In genomic region chr19:44954649-44955499, GRCh38 we compare ENCODE assay signal across 8 cellular contexts. TPM values are rescaled to one million over a fixed set of nuclear protein-coding genes. Genes with fewer than 3 reads are reported as not detected.
DNase-seq lines count a peak whose midpoint lies in the region; ATAC-seq and TF ChIP-seq lines count a peak whose summit lies in the region.

A gene with protein sequence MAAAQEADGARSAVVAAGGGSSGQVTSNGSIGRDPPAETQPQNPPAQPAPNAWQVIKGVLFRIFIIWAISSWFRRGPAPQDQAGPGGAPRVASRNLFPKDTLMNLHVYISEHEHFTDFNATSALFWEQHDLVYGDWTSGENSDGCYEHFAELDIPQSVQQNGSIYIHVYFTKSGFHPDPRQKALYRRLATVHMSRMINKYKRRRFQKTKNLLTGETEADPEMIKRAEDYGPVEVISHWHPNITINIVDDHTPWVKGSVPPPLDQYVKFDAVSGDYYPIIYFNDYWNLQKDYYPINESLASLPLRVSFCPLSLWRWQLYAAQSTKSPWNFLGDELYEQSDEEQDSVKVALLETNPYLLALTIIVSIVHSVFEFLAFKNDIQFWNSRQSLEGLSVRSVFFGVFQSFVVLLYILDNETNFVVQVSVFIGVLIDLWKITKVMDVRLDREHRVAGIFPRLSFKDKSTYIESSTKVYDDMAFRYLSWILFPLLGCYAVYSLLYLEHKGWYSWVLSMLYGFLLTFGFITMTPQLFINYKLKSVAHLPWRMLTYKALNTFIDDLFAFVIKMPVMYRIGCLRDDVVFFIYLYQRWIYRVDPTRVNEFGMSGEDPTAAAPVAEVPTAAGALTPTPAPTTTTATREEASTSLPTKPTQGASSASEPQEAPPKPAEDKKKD (plus strand): TSS chr19:44955380. CDS start chr19:44955396, 16 bp downstream.

- POLR2A ChIA-PET in activated naive CD8-positive, alpha-beta T cell treated with anti-CD3 and anti-CD28 coated beads, Interleukin-2, amount 10 ng/mL, durations not matched to agents 7 days and 5 days (lab: Charles Lee) = interaction anchor here (0.6 to 1.5 kb wide), 7 partner anchors 8 to 224 kb away, joined by 3 to 6 read pairs (median 4); partner anchors contain the start of genes BLOC1S3, CLASRP and TRAPPC6A

- H3K27me3 ChIP-seq in SU-DHL-6 (ENCODE audit: low read length) = no peaks in the 10 kb centered on the region
- no peaks in the 10 kb centered on the region for H3K27me3 ChIP-seq in thoracic aorta (replicated peaks; ENCODE audit: insufficient read depth)

- H3K27me3 Mint-ChIP-seq in activated naive CD8-positive, alpha-beta T cell treated with anti-CD3 and anti-CD28 coated beads, Interleukin-2, amount 10 ng/mL, durations not matched to agents 7 days and 5 days = no peaks in the 10 kb centered on the region
- H3K27me3 Mint-ChIP-seq in osteocyte (ENCODE audit: unreplicated experiment) = no peaks in the 10 kb centered on the region

- H3K27ac ChIP-seq in SU-DHL-6 (ENCODE audit: low read depth, low read length) (peak within 1 kb of the TSS; percentile 85), thoracic aorta (peak within 1 kb of the TSS; percentile 86 to 89)

- intact Hi-C loops in head of caudate nucleus (cut with DNase I) = loop anchor here (5.0 kb wide), 1 partner anchor 53 kb away; no protein-coding TSS in a partner anchor

- peaks cover 10% of the 10 kb centered on the region for H3F3A ChIP-seq in SU-DHL-6 (ENCODE audit: insufficient read depth)

- peak within 1 kb of the TSS; percentile 98 for H3K27ac Mint-ChIP-seq in activated naive CD8-positive, alpha-beta T cell treated with anti-CD3 and anti-CD28 coated beads, Interleukin-2, amount 10 ng/mL, durations not matched to agents 7 days and 5 days
- peak within 1 kb of the TSS; percentile 99 for H3K27ac Mint-ChIP-seq in osteocyte (ENCODE audit: unreplicated experiment)

- peak within 1 kb of the TSS; percentile 86 for H2AFZ ChIP-seq in SU-DHL-6 (ENCODE audit: low read depth, low read length, severe bottlenecking)

- H3K4me2 ChIP-seq in SU-DHL-6 (ENCODE audit: low read depth, low read length, poor library complexity, severe bottlenecking) = peak within 1 kb of the TSS; percentile 77

- H3K9ac ChIP-seq in SU-DHL-6 (ENCODE audit: low read length) = peak within 1 kb of the TSS; percentile 85

- H3K9me2 ChIP-seq in SU-DHL-6 (replicated peaks; ENCODE audit: insufficient read depth, low read length) = no peaks in the 10 kb centered on the region

- peak within 1 kb of the TSS; percentile 94 for H3K4me3 Mint-ChIP-seq in activated naive CD8-positive, alpha-beta T cell treated with anti-CD3 and anti-CD28 coated beads, Interleukin-2, amount 10 ng/mL, durations not matched to agents 7 days and 5 days
- H3K4me3 Mint-ChIP-seq in osteocyte (ENCODE audit: unreplicated experiment) = peak within 1 kb of the TSS; percentile 96

- peaks cover 1% of the 10 kb centered on the region for H3K36me3 Mint-ChIP-seq in activated naive CD8-positive, alpha-beta T cell treated with anti-CD3 and anti-CD28 coated beads, Interleukin-2, amount 10 ng/mL, durations not matched to agents 7 days and 5 days
- H3K36me3 Mint-ChIP-seq in osteocyte (ENCODE audit: unreplicated experiment) = no peaks in the 10 kb centered on the region

- peak; percentile 98 for DNase-seq in GM12865 (ENCODE audit: low read depth)
- peak; percentile 97 to 98 (median 98) for DNase-seq in NCI-H1417 (lab: John Stamatoyannopoulos, UW)
- peak; percentile 93 for DNase-seq in activated naive CD8-positive, alpha-beta T cell treated with anti-CD3 and anti-CD28 coated beads, Interleukin-2, amount 10 ng/mL, durations not matched to agents 7 days and 5 days
- peak; percentile 90 to 98 (median 97) for DNase-seq in head of caudate nucleus
- DNase-seq in osteocyte (ENCODE audit: extremely low spot score, unreplicated experiment) = peak; percentile 98
- DNase-seq in thoracic aorta (ENCODE audit: low spot score) = peak; percentile 87

- TF ChIP-seq CTCF in GM12865 (IDR thresholded peaks at IDR 0.05; ENCODE audit: insufficient read depth, low read depth, low read length, missing control alignments) = no peak
- no peak for TF ChIP-seq CTCF in SU-DHL-6 (IDR thresholded peaks at IDR 0.05; ENCODE audit: insufficient read depth, low read length, poor library complexity, severe bottlenecking)
- TF ChIP-seq CTCF in osteocyte (IDR thresholded peaks at IDR 0.05) = no peak
- TF ChIP-seq CTCF in thoracic aorta (IDR thresholded peaks at IDR 0.05) = no peak

- no peaks in the 10 kb centered on the region for H4K20me1 ChIP-seq in SU-DHL-6 (ENCODE audit: low read depth, low read length)

- peaks cover 55% of the 10 kb centered on the region for H3K79me2 ChIP-seq in SU-DHL-6 (ENCODE audit: insufficient read depth, low read length)

- no peaks in the 10 kb centered on the region for H3K9me3 ChIP-seq in SU-DHL-6 (ENCODE audit: insufficient read depth, low read length)
- no peaks in the 10 kb centered on the region for H3K9me3 ChIP-seq in thoracic aorta

- ATAC-seq in HG02763 (IDR thresholded peaks at IDR 0.05; ENCODE audit: unreplicated experiment) (peak; percentile 88), thoracic aorta (ENCODE audit: insufficient number of reproducible peaks, low FRiP score, low read depth) (peak; percentile 90)
- ATAC-seq in activated naive CD8-positive, alpha-beta T cell treated with anti-CD3 and anti-CD28 coated beads, Interleukin-2, amount 10 ng/mL, durations not matched to agents 7 days and 5 days (ENCODE audit: low read depth) = peak; percentile 89

- H3K4me1 ChIP-seq in thoracic aorta (ENCODE audit: control insufficient read depth in 1 of 2, low read depth in 2 of 2) = peaks cover 12 to 44% of the 10 kb centered on the region in 2 donors

- H3K4me3 ChIP-seq in GM12865 (ENCODE audit: low read depth, low read length) (peak within 1 kb of the TSS; percentile 79), SU-DHL-6 (ENCODE audit: insufficient read depth, low read length, poor library complexity, severe bottlenecking) (peak within 1 kb of the TSS; percentile 99), thoracic aorta (peak within 1 kb of the TSS; percentile 99)

- no peaks in the 10 kb centered on the region for H3K36me3 ChIP-seq in SU-DHL-6 (ENCODE audit: low read length)
- peaks cover 4% of the 10 kb centered on the region for H3K36me3 ChIP-seq in thoracic aorta

- H3K4me1 Mint-ChIP-seq in activated naive CD8-positive, alpha-beta T cell treated with anti-CD3 and anti-CD28 coated beads, Interleukin-2, amount 10 ng/mL, durations not matched to agents 7 days and 5 days = peaks cover 34% of the 10 kb centered on the region
- peaks cover 41% of the 10 kb centered on the region for H3K4me1 Mint-ChIP-seq in osteocyte (ENCODE audit: unreplicated experiment)

- H3K9me3 Mint-ChIP-seq in activated naive CD8-positive, alpha-beta T cell treated with anti-CD3 and anti-CD28 coated beads, Interleukin-2, amount 10 ng/mL, durations not matched to agents 7 days and 5 days = no peaks in the 10 kb centered on the region
- H3K9me3 Mint-ChIP-seq in osteocyte (ENCODE audit: unreplicated experiment) = no peaks in the 10 kb centered on the region

RNA-seq across cellular contexts. Expression of the gene that starts here (rescaled TPM):
- 10 to 100 TPM; 63.8 to 65.3 TPM for total RNA-seq in activated naive CD8-positive, alpha-beta T cell treated with anti-CD3 and anti-CD28 coated beads, Interleukin-2, amount 10 ng/mL, durations not matched to agents 7 days and 5 days
- 124 and 126 TPM in 2 replicates for total RNA-seq in osteocyte
- total RNA-seq in thoracic aorta = 10 to 100 TPM; 63.1 to 69.3 TPM

Comparison
In these comparisons a context has a peak if more than half of its experiments do, and no peak if none do; other contexts are left out.
1. Peak in every context shown above with its lines: DNase-seq, ATAC-seq, H3K4me3 ChIP-seq and H3K27ac ChIP-seq.